Comparison of ENCODE assay signal across 1 cellular context in the genomic region with DNA sequence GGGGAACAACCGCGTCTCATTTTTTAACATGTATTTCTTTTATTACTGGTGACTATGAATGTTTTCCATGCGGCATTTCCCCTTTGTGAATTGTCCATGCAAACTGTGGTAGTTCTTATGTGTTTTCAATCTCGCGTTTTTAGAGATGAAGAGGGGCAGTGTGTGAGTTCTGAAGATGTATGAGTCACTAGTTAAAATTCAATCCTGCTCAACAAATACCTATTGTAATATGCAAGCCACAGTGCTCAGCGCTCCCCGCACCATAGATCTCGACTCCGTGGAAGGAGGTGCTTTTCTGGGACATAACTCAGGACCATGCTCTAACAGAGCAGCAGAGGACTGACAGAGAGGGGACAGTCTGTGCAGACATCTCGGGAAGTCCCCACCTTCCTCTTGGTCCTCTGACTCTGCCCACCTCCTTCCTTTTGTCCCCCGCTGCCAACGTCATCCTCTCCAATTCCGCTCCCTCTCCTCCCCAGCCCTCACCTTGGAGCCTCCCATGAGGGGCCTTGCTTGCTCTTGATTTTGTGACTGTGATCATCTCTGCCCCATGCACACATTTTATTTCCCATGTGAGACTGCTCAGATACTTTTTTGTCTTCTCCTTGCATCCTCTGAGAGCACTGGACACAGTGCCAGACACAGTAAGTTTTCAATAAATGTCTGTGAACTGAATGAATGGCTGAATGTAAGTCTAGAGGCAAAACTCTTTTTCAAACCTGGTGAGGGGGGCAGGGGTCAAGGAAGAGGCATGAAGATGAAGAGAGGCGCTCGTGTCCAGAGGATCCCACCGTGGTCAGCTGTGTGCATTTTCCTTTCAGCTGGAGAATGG.
TF ChIP-seq lines count a peak whose summit lies in the region.

No MANE protein-coding gene starts in this region.

TF ChIP-seq in HepG2, 621 proteins besides CTCF, POLR2A, EP300 and RAD21 (continued from another document and continues in another):
- TF ChIP-seq, protein P1, sequence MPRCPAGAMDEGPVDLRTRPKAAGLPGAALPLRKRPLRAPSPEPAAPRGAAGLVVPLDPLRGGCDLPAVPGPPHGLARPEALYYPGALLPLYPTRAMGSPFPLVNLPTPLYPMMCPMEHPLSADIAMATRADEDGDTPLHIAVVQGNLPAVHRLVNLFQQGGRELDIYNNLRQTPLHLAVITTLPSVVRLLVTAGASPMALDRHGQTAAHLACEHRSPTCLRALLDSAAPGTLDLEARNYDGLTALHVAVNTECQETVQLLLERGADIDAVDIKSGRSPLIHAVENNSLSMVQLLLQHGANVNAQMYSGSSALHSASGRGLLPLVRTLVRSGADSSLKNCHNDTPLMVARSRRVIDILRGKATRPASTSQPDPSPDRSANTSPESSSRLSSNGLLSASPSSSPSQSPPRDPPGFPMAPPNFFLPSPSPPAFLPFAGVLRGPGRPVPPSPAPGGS (CRISPR knock-in tag; IDR thresholded peaks at IDR 0.05): no peak
- TF ChIP-seq CREM (IDR thresholded peaks at IDR 0.05) (peak; percentile 48), CREM (CRISPR knock-in tag; IDR thresholded peaks at IDR 0.05) (no peak), ZNF326 (CRISPR knock-in tag; IDR thresholded peaks at IDR 0.05; ENCODE audit: borderline replicate concordance) (no peak), MLX (CRISPR knock-in tag; IDR thresholded peaks at IDR 0.05) (no peak), RCOR2 (CRISPR knock-in tag; IDR thresholded peaks at IDR 0.05) (peak; percentile 34; the same call in 1 of the 2 replicates), CEBPG (CRISPR knock-in tag; IDR thresholded peaks at IDR 0.05) (peak; percentile 27; the same call in 1 of the 2 replicates), RELA (CRISPR knock-in tag; IDR thresholded peaks at IDR 0.05) (peak; percentile 88; the same call in 1 of the 2 replicates), CENPX (CRISPR knock-in tag; IDR thresholded peaks at IDR 0.05) (no peak), XBP1 (CRISPR knock-in tag; IDR thresholded peaks at IDR 0.05) (no peak), GTF3A (CRISPR knock-in tag; conservative IDR thresholded peaks at IDR 0.05) (0 out of 2 replicates have a peak, but pooled peaks have one; percentile 48), PHB2 (IDR thresholded peaks at IDR 0.05; ENCODE audit: partially characterized antibody) (no peak), IKZF5 (CRISPR knock-in tag; IDR thresholded peaks at IDR 0.05) (peak; percentile 22; the same call in 1 of the 2 replicates), HOXA7 (CRISPR knock-in tag; IDR thresholded peaks at IDR 0.05) (no peak), CHD4 (IDR thresholded peaks at IDR 0.05; ENCODE audit: borderline replicate concordance, low read length) (no peak), PHF21A (CRISPR knock-in tag; IDR thresholded peaks at IDR 0.05) (peak; percentile 69; the same call in 1 of the 2 replicates), MLLT10 (CRISPR knock-in tag; IDR thresholded peaks at IDR 0.05) (no peak), ZNF24 (IDR thresholded peaks at IDR 0.05) (no peak), PLRG1 (conservative IDR thresholded peaks at IDR 0.05) (no peak), RXRB (CRISPR knock-in tag; IDR thresholded peaks at IDR 0.05; ENCODE audit: borderline replicate concordance) (peak; percentile 35), TEAD3 (CRISPR knock-in tag; optimal IDR thresholded peaks at IDR 0.05; ENCODE audit: borderline replicate concordance) (peak; percentile 65), ZNF253 (CRISPR knock-in tag; IDR thresholded peaks at IDR 0.05; ENCODE audit: borderline replicate concordance) (no peak), ZNF839 (CRISPR knock-in tag; IDR thresholded peaks at IDR 0.05; ENCODE audit: borderline replicate concordance) (no peak), MXI1 (IDR thresholded peaks at IDR 0.05; ENCODE audit: borderline replicate concordance, low read depth, low read length) (peak; percentile 50; the same call in 1 of the 3 replicates), FOSL2 (CRISPR knock-in tag; IDR thresholded peaks at IDR 0.05) (peak; percentile 96), AHR (CRISPR knock-in tag; IDR thresholded peaks at IDR 0.05) (no peak; the same call in 1 of the 2 replicates), NR0B2 (CRISPR knock-in tag; IDR thresholded peaks at IDR 0.05) (no peak), MAX (IDR thresholded peaks at IDR 0.05) (peak; percentile 61; the same call in 1 of the 2 replicates), TAF1 (CRISPR knock-in tag; IDR thresholded peaks at IDR 0.05) (peak; percentile 86), ARNTL (CRISPR knock-in tag; IDR thresholded peaks at IDR 0.05) (no peak), ZNF274 (CRISPR knock-in tag; IDR thresholded peaks at IDR 0.05) (no peak), SP5 (CRISPR knock-in tag; IDR thresholded peaks at IDR 0.05; ENCODE audit: borderline replicate concordance, low read depth) (no peak), MAZ (IDR thresholded peaks at IDR 0.05; ENCODE audit: borderline replicate concordance, low read depth, low read length) (no peak), MAZ (CRISPR knock-in tag; IDR thresholded peaks at IDR 0.05; ENCODE audit: low read depth) (peak; percentile 68), ZNF281 (CRISPR knock-in tag; IDR thresholded peaks at IDR 0.05; ENCODE audit: borderline replicate concordance) (no peak), ZNF777 (CRISPR knock-in tag; IDR thresholded peaks at IDR 0.05) (no peak), HNF4G (IDR thresholded peaks at IDR 0.05; ENCODE audit: borderline replicate concordance, low read depth, low read length) (no peak), HNF4G (CRISPR knock-in tag; IDR thresholded peaks at IDR 0.05; ENCODE audit: borderline replicate concordance, low read depth) (no peak), NFIB (CRISPR knock-in tag; IDR thresholded peaks at IDR 0.05; ENCODE audit: borderline replicate concordance) (no peak), FLYWCH1 (CRISPR knock-in tag; IDR thresholded peaks at IDR 0.05) (no peak), ELF1 (CRISPR knock-in tag; IDR thresholded peaks at IDR 0.05) (no peak; the same call in 1 of the 2 replicates), SUZ12 (IDR thresholded peaks at IDR 0.05; ENCODE audit: low read depth, low read length) (no peak), ZNF121 (CRISPR knock-in tag; IDR thresholded peaks at IDR 0.05) (peak; percentile 79; the same call in 1 of the 2 replicates)
- TF ChIP-seq, protein P2, sequence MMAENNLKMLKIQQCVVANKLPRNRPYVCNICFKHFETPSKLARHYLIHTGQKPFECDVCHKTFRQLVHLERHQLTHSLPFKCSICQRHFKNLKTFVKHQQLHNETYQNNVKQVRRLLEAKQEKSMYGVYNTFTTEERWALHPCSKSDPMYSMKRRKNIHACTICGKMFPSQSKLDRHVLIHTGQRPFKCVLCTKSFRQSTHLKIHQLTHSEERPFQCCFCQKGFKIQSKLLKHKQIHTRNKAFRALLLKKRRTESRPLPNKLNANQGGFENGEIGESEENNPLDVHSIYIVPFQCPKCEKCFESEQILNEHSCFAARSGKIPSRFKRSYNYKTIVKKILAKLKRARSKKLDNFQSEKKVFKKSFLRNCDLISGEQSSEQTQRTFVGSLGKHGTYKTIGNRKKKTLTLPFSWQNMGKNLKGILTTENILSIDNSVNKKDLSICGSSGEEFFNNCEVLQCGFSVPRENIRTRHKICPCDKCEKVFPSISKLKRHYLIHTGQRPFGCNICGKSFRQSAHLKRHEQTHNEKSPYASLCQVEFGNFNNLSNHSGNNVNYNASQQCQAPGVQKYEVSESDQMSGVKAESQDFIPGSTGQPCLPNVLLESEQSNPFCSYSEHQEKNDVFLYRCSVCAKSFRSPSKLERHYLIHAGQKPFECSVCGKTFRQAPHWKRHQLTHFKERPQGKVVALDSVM (CRISPR knock-in tag; IDR thresholded peaks at IDR 0.05): 0 out of 2 replicates have a peak, but pooled peaks have one; percentile 9
- TF ChIP-seq, protein P3, sequence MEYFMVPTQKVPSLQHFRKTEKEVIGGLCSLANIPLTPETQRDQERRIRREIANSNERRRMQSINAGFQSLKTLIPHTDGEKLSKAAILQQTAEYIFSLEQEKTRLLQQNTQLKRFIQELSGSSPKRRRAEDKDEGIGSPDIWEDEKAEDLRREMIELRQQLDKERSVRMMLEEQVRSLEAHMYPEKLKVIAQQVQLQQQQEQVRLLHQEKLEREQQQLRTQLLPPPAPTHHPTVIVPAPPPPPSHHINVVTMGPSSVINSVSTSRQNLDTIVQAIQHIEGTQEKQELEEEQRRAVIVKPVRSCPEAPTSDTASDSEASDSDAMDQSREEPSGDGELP (IDR thresholded peaks at IDR 0.05; ENCODE audit: borderline replicate concordance, low read depth): 0 out of 2 replicates have a peak, but pooled peaks have one; percentile 20
- TF ChIP-seq, protein P4, sequence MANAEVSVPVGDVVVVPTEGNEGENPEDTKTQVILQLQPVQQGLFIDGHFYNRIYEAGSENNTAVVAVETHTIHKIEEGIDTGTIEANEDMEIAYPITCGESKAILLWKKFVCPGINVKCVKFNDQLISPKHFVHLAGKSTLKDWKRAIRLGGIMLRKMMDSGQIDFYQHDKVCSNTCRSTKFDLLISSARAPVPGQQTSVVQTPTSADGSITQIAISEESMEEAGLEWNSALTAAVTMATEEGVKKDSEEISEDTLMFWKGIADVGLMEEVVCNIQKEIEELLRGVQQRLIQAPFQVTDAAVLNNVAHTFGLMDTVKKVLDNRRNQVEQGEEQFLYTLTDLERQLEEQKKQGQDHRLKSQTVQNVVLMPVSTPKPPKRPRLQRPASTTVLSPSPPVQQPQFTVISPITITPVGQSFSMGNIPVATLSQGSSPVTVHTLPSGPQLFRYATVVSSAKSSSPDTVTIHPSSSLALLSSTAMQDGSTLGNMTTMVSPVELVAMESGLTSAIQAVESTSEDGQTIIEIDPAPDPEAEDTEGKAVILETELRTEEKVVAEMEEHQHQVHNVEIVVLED (CRISPR knock-in tag; IDR thresholded peaks at IDR 0.05; ENCODE audit: borderline replicate concordance): no peak
- TF ChIP-seq, protein P5, sequence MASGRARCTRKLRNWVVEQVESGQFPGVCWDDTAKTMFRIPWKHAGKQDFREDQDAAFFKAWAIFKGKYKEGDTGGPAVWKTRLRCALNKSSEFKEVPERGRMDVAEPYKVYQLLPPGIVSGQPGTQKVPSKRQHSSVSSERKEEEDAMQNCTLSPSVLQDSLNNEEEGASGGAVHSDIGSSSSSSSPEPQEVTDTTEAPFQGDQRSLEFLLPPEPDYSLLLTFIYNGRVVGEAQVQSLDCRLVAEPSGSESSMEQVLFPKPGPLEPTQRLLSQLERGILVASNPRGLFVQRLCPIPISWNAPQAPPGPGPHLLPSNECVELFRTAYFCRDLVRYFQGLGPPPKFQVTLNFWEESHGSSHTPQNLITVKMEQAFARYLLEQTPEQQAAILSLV (CRISPR knock-in tag; IDR thresholded peaks at IDR 0.05; ENCODE audit: borderline replicate concordance): no peak
- TF ChIP-seq, protein P6, sequence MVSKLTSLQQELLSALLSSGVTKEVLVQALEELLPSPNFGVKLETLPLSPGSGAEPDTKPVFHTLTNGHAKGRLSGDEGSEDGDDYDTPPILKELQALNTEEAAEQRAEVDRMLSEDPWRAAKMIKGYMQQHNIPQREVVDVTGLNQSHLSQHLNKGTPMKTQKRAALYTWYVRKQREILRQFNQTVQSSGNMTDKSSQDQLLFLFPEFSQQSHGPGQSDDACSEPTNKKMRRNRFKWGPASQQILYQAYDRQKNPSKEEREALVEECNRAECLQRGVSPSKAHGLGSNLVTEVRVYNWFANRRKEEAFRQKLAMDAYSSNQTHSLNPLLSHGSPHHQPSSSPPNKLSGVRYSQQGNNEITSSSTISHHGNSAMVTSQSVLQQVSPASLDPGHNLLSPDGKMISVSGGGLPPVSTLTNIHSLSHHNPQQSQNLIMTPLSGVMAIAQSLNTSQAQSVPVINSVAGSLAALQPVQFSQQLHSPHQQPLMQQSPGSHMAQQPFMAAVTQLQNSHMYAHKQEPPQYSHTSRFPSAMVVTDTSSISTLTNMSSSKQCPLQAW (CRISPR knock-in tag; IDR thresholded peaks at IDR 0.05): peak; percentile 47; the same call in 1 of the 2 replicates
